Comparison of ENCODE assay signal across 15 cellular contexts in the genomic region with DNA sequence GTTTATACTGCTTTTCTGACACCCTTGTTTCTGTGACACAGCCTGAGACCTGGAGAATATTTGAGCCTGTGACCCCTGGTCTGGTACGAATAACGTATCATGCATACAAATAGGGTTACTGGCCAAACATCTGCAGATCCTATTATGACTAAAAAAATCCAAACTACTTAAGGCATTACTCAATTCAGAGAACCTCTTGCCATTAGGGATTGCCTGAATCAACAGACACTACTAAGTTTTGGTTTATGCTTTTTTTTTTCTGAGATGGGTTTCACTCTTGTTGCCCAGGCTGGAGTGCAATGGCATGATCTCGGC. TPM values are rescaled to one million over a fixed set of nuclear protein-coding genes. Genes with fewer than 3 reads are reported as not detected.
DNase-seq lines count a peak whose midpoint lies in the region; ATAC-seq, FAIRE-seq and TF ChIP-seq lines count a peak whose summit lies in the region.
"Had no signal": no experiment of that assay in that cellular context is flagged by ENCODE, and none has a peak within 500 bp of the region (broad histone marks: within the 10 kb centered on the region; RNA-seq: fewer than 3 reads in every experiment).

No MANE protein-coding gene starts in this region.

- intact Hi-C loops in sciatic nerve (cut with DNase I), result no loop called here
- intact Hi-C loops in activated CD4-positive, alpha-beta T cell treated with anti-CD3 and anti-CD28 coated beads for 36 hours (cut with DNase I, micrococcal nuclease), result no loop called here

- ATAC-seq in sciatic nerve (peak; percentile 93), GM18517 (IDR thresholded peaks at IDR 0.05; ENCODE audit: unreplicated experiment) (no peak), HG02798 (IDR thresholded peaks at IDR 0.05; ENCODE audit: poor library complexity, unreplicated experiment) (no peak)
- ATAC-seq in activated CD4-positive, alpha-beta T cell treated with anti-CD3 and anti-CD28 coated beads for 36 hours, result no peak

- H3K27me3 Mint-ChIP-seq in IgD-negative memory B cell, result peaks cover 2% of the 10 kb centered on the region
- H3K27me3 Mint-ChIP-seq in activated CD4-positive, alpha-beta T cell treated with anti-CD3 and anti-CD28 coated beads for 36 hours, result peaks cover 5% of the 10 kb centered on the region

- peaks cover 60 to 74% (median 70%) of the 10 kb centered on the region in 3 donors for H3K4me1 Mint-ChIP-seq in IgD-negative memory B cell
- H3K4me1 Mint-ChIP-seq in activated CD4-positive, alpha-beta T cell treated with anti-CD3 and anti-CD28 coated beads for 36 hours, result no peaks in the 10 kb centered on the region

- DNase-seq in GM12892 (ENCODE audit: insufficient read length), result no peak
- peak; percentile 80 for DNase-seq in fibroblast of the conjunctiva (ENCODE audit: low read depth)
- no peak for DNase-seq in sciatic nerve (ENCODE audit: low spot score)
- no peak for DNase-seq in activated CD4-positive, alpha-beta T cell treated with anti-CD3 and anti-CD28 coated beads for 36 hours
- no peak for DNase-seq in stimulated activated CD4-positive, alpha-beta T cell treated with anti-CD3 and anti-CD28 coated beads, Interleukin-12 subunit alpha, Interleukin-12 subunit beta, amount 100 ng/mL, for 4 hours
- DNase-seq: activated CD4-positive, alpha-beta T cell treated with anti-CD3 and anti-CD28 coated beads for 48 hours; BE2C; DMS153; effector CD8-positive, alpha-beta T cell; MM.1S; stimulated activated CD8-positive, alpha-beta memory T cell treated with anti-CD3 and anti-CD28 coated beads, Interleukin-4, amount 100 ng/mL, for 48 hours; T-helper 1 cell had no signal

- peaks cover 0 to 3% (median 2%) of the 10 kb centered on the region in 3 donors for H3K9me3 Mint-ChIP-seq in IgD-negative memory B cell
- peaks cover 4% of the 10 kb centered on the region for H3K9me3 Mint-ChIP-seq in activated CD4-positive, alpha-beta T cell treated with anti-CD3 and anti-CD28 coated beads for 36 hours (ENCODE audit: low read depth)

- FAIRE-seq in GM12892 (lab: Jason Lieb, UNC), result peak; percentile 9

- peaks cover 5% of the 10 kb centered on the region for H3K36me3 Mint-ChIP-seq in IgD-negative memory B cell
- H3K36me3 Mint-ChIP-seq in activated CD4-positive, alpha-beta T cell treated with anti-CD3 and anti-CD28 coated beads for 36 hours (ENCODE audit: low read depth), result no peaks in the 10 kb centered on the region

- peak overlapping the region; percentile 83 to 96 (median 96) for H3K27ac Mint-ChIP-seq in IgD-negative memory B cell
- H3K27ac Mint-ChIP-seq in activated CD4-positive, alpha-beta T cell treated with anti-CD3 and anti-CD28 coated beads for 36 hours, result no peak overlapping the region

- POLR2A ChIA-PET in activated CD4-positive, alpha-beta T cell treated with anti-CD3 and anti-CD28 coated beads for 36 hours (lab: Charles Lee), result no interaction called here

- H3K4me3 Mint-ChIP-seq in IgD-negative memory B cell, result peak overlapping the region; percentile 40 to 90 (median 72)
- no peak overlapping the region for H3K4me3 Mint-ChIP-seq in activated CD4-positive, alpha-beta T cell treated with anti-CD3 and anti-CD28 coated beads for 36 hours

- TF ChIP-seq POLR2A in GM12892 (IDR thresholded peaks at IDR 0.05; ENCODE audit: low read depth, low read length), result no peak

- CTCF ChIA-PET in activated CD4-positive, alpha-beta T cell treated with anti-CD3 and anti-CD28 coated beads for 36 hours (lab: Charles Lee), result interaction anchor here (0.7 kb wide), 2 partner anchors 28 to 59 kb away, joined by 3 to 4 read pairs; no protein-coding TSS in a partner anchor

RNA-seq across cellular contexts. Expression of a gene that starts 35.4 kb away (rescaled TPM):
- polyA plus RNA-seq in GM12892 (2012; ENCODE audit: missing spikeins), result 0.78 TPM
- polyA plus RNA-seq in IgD-negative memory B cell, result 126 TPM
- 27.0 TPM for total RNA-seq in sciatic nerve
- total RNA-seq in activated CD4-positive, alpha-beta T cell treated with anti-CD3 and anti-CD28 coated beads for 36 hours, result 10 to 100 TPM; 11.2 to 11.8 TPM

RNA-seq across cellular contexts. Expression of a gene that starts 35.9 kb away (rescaled TPM):
- not detected for polyA plus RNA-seq in GM12892 (2012; ENCODE audit: missing spikeins)
- 27.7 TPM for polyA plus RNA-seq in IgD-negative memory B cell
- total RNA-seq in sciatic nerve, result 0.89 TPM
- total RNA-seq in activated CD4-positive, alpha-beta T cell treated with anti-CD3 and anti-CD28 coated beads for 36 hours, result under 1 TPM; 0.11 to 0.30 TPM
